ENCODE assay signal across 1 cellular context in the genomic region with DNA sequence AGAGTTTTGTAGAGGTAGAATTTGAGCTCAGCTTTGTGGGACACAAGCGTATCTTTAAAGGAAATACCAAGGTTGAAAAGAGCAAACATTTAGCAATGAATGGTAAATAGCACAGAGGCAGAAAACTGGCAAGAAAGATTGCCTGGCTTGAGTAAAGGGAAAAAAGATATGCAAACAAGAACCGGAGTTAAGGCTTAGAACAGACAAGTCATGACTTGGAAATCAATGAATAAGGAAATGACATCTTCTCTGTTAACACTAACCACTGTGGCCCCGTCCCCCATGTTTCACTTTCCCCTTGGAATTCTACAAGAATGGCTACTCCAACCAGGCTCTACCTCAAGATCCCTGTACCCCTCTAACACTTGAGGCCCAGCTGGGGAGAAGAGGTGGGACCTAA.
TF ChIP-seq lines count a peak whose summit lies in the region.

No MANE protein-coding gene starts in this region.

TF ChIP-seq in GM23338, 12 proteins besides CTCF, POLR2A, EP300 and RAD21 (continued from another document):
- no peak for TF ChIP-seq ZNF462 (CRISPR knock-in tag; IDR thresholded peaks at IDR 0.05)
- TF ChIP-seq EZH2 (IDR thresholded peaks at IDR 0.05; ENCODE audit: low read depth, unreplicated experiment) = no peak
- TF ChIP-seq ZNF331 (CRISPR knock-in tag; IDR thresholded peaks at IDR 0.05; ENCODE audit: low read depth) = no peak
